In genomic region chr3:30199096-30199734, GRCh38 we compare ENCODE assay signal across 9 cellular contexts.
DNase-seq lines count a peak whose midpoint lies in the region; ATAC-seq and TF ChIP-seq lines count a peak whose summit lies in the region.
"Had no signal": no experiment of that assay in that cellular context is flagged by ENCODE, and none has a peak within 500 bp of the region (broad histone marks: within the 10 kb centered on the region; RNA-seq: fewer than 3 reads in every experiment).

No MANE protein-coding gene starts in this region.

- H3K27me3 Mint-ChIP-seq in activated CD4-positive, alpha-beta memory T cell treated with anti-CD3 and anti-CD28 coated beads for 36 hours, result peaks cover 2% of the 10 kb centered on the region

- H3K9me3 Mint-ChIP-seq in activated CD4-positive, alpha-beta memory T cell treated with anti-CD3 and anti-CD28 coated beads for 36 hours, result no peaks in the 10 kb centered on the region
- H3K9me3 Mint-ChIP-seq: T-helper 1 cell treated with Interleukin-12 subunit alpha and Interleukin-12 subunit beta and Interleukin-4 antibody, amounts not matched to agents 30 μg/mL and 1 μg/mL, for 36 hours had no signal

- H3K36me3 Mint-ChIP-seq in activated CD4-positive, alpha-beta memory T cell treated with anti-CD3 and anti-CD28 coated beads for 36 hours, result no peaks in the 10 kb centered on the region

- ATAC-seq in HG03196 (IDR thresholded peaks at IDR 0.05; ENCODE audit: unreplicated experiment), result no peak

- DNase-seq in D341Med (ENCODE audit: low spot score) (peak; percentile 54), HFF-Myc (ENCODE audit: extremely low read depth, low read depth) (peak; percentile 45), NCI-H345 treated with DMSO at 0.1 percent for 48 hours (lab: John Stamatoyannopoulos, UW; ENCODE audit: unreplicated experiment) (peak; percentile 33), ecto neural progenitor cell (ENCODE audit: low spot score) (peak; percentile 68), lung microvascular endothelial cell (ENCODE audit: low read depth in 2 of 2) (peak; percentile 72 to 81)
- peak; percentile 74 for DNase-seq in activated CD4-positive, alpha-beta memory T cell treated with anti-CD3 and anti-CD28 coated beads for 36 hours
- peak; percentile 23 for DNase-seq in stimulated activated CD8-positive, alpha-beta memory T cell treated with anti-CD3 and anti-CD28 coated beads, Interleukin-12 subunit alpha, Interleukin-12 subunit beta, amount 100 ng/mL, for 4 hours (ENCODE audit: low read depth)

- no peak overlapping the region for H3K4me3 Mint-ChIP-seq in activated CD4-positive, alpha-beta memory T cell treated with anti-CD3 and anti-CD28 coated beads for 36 hours
- H3K4me3 Mint-ChIP-seq: T-helper 1 cell treated with Interleukin-12 subunit alpha and Interleukin-12 subunit beta and Interleukin-4 antibody, amounts not matched to agents 30 μg/mL and 1 μg/mL, for 36 hours had no signal

- TF ChIP-seq CTCF in HFF-Myc (IDR thresholded peaks at IDR 0.05; ENCODE audit: low read depth, low read length, missing control alignments), result peak; percentile 72

- POLR2A ChIA-PET in activated CD4-positive, alpha-beta memory T cell treated with anti-CD3 and anti-CD28 coated beads for 36 hours (lab: Charles Lee), result no interaction called here

- no peak overlapping the region for H3K4me3 ChIP-seq in HFF-Myc (replicated peaks; ENCODE audit: low read depth, low read length)

- no peaks in the 10 kb centered on the region for H3K4me1 Mint-ChIP-seq in activated CD4-positive, alpha-beta memory T cell treated with anti-CD3 and anti-CD28 coated beads for 36 hours (ENCODE audit: low read depth)

- CTCF ChIA-PET in activated CD4-positive, alpha-beta memory T cell treated with anti-CD3 and anti-CD28 coated beads for 36 hours (lab: Charles Lee), result interaction anchor here (0.5 to 4.8 kb wide), 58 partner anchors 9 to 1722 kb away, joined by 3 to 95 read pairs (median 4); no protein-coding TSS in a partner anchor

- no peak overlapping the region for H3K27ac Mint-ChIP-seq in activated CD4-positive, alpha-beta memory T cell treated with anti-CD3 and anti-CD28 coated beads for 36 hours
- H3K27ac Mint-ChIP-seq: T-helper 1 cell treated with Interleukin-12 subunit alpha and Interleukin-12 subunit beta and Interleukin-4 antibody, amounts not matched to agents 30 μg/mL and 1 μg/mL, for 36 hours had no signal

- intact Hi-C loops in activated CD4-positive, alpha-beta memory T cell treated with anti-CD3 and anti-CD28 coated beads for 36 hours (cut with micrococcal nuclease), result loop anchor here (1.0 to 5.0 kb wide), 6 partner anchors 43 to 552 kb away; no protein-coding TSS in a partner anchor

Comparison
In these comparisons a context has a peak if more than half of its experiments do, and no peak if none do; other contexts are left out.
1. DNase-seq: peak in every context shown above with its lines; median percentile 76 in lung microvascular endothelial cell; 74 in activated CD4-positive, alpha-beta memory T cell treated with anti-CD3 and anti-CD28 coated beads for 36 hours; 68 in ecto neural progenitor cell; 54 in D341Med; 45 in HFF-Myc; 33 in NCI-H345 treated with DMSO at 0.1 percent for 48 hours; 23 in stimulated activated CD8-positive, alpha-beta memory T cell treated with anti-CD3 and anti-CD28 coated beads, Interleukin-12 subunit alpha, Interleukin-12 subunit beta, amount 100 ng/mL, for 4 hours.